ENCODE assay signal across 21 cellular contexts in genomic region chr6:3571206-3571815, GRCh38.
"Had no signal": no experiment of that assay in that cellular context is flagged by ENCODE, and none has a peak within 500 bp of the region (broad histone marks: within the 10 kb centered on the region; RNA-seq: fewer than 3 reads in every experiment).

No MANE protein-coding gene starts in this region.

- H3K4me2 ChIP-seq: hepatocyte, smooth muscle cell had no signal

- H3K9me3 ChIP-seq: left ventricle myocardium inferior, mucosa of descending colon, neutrophil, upper lobe of left lung had no signal

- H3K4me1 ChIP-seq: left ventricle myocardium inferior, upper lobe of left lung had no signal

- H3K27ac ChIP-seq: brain microvascular endothelial cell, epithelial cell of prostate, hepatocyte, left ventricle myocardium inferior, neutrophil, upper lobe of left lung had no signal

- ATAC-seq: mucosa of descending colon; naive thymus-derived CD4-positive, alpha-beta T cell; T-helper 17 cell had no signal

- H3K36me3 ChIP-seq: brain microvascular endothelial cell, left ventricle myocardium inferior, neutrophil, upper lobe of left lung had no signal

- DNase-seq: activated B cell treated with CpG ODN at 0.5 μM for 24 hours; activated CD4-positive, alpha-beta T cell treated with anti-CD3 and anti-CD28 coated beads for 48 hours; activated CD8-positive, alpha-beta memory T cell treated with anti-CD3 and anti-CD28 coated beads for 24 hours; activated naive CD8-positive, alpha-beta T cell treated with anti-CD3 and anti-CD28 coated beads for 36 hours; brain microvascular endothelial cell; cerebellar nuclear complex; dermis blood vessel endothelial cell; left ventricle myocardium inferior; mucosa of descending colon; naive thymus-derived CD4-positive, alpha-beta T cell; posterior cingulate gyrus; stimulated activated CD4-positive, alpha-beta T cell treated with anti-CD3 and anti-CD28 coated beads, Interleukin-4, amount 100 ng/mL, for 4 hours; stimulated activated CD8-positive, alpha-beta memory T cell treated with anti-CD3 and anti-CD28 coated beads, Interleukin-4, amount 100 ng/mL, for 48 hours; stimulated activated naive CD4-positive, alpha-beta T cell treated with Interleukin-2 at 50 U/mL for 16 hours; T-helper 17 cell; upper lobe of left lung had no signal

- H3K27me3 ChIP-seq: brain microvascular endothelial cell, hepatocyte, upper lobe of left lung had no signal

- FAIRE-seq: keratinocyte had no signal

- H3K4me3 ChIP-seq: hepatocyte, left ventricle myocardium inferior, mucosa of descending colon, smooth muscle cell, upper lobe of left lung had no signal

- H3K79me2 ChIP-seq: hepatocyte had no signal

- H2AFZ ChIP-seq: hepatocyte had no signal
